8 cellular contexts compared by ENCODE assay signal in the genomic region with DNA sequence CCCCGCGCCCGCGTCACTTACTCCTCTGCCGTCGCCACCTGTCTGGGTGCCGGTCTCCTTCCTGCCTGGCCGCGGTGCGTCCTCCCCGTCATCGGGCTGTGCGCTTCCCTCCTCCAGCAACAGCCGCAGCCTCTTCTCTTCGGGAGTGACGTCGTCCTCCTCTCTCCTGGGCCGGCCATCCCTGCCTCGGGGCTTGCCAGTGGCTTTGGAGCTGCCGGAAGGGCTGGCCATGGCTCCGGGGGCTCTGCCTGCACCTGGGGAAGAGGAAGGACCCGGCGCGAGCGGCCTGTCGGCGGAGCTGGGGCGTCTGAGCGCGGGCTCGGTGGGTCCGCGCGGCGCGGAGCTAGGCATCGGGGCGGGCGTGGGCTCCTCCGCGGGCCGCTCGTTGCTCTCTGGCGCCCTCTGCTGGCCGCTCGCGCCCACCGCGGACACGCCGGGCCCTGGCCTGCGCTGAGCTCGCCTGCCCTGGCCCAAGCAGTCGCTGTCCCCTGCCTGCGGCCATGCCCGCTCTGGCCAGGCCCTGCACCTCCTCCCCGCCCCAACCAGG. TPM values are rescaled to one million over a fixed set of nuclear protein-coding genes. Genes with fewer than 3 reads are reported as not detected.
DNase-seq lines count a peak whose midpoint lies in the region; ATAC-seq and TF ChIP-seq lines count a peak whose summit lies in the region.
"Not testable (repeated sequence)": the region's sequence is repeated elsewhere in the genome, so short reads cannot be mapped to it uniquely, and the experiment has no call there.

No MANE protein-coding gene starts in this region.

- H3K4me2 ChIP-seq in IMR-90 (ENCODE audit: low read depth, low read length) (peak overlapping the region; percentile 85), mammary epithelial cell (ENCODE audit: insufficient read depth, low read depth, low read length) (peak overlapping the region; percentile 96), hepatocyte (peak overlapping the region; percentile 99)

- ATAC-seq in IMR-90 (ENCODE audit: low read depth): peak; percentile 99
- ATAC-seq in stimulated activated memory B cell treated with anti-CD40 and anti-IgM and Interleukin-4, amounts not matched to agents 10 μg/mL and 1 μg/mL and 100 μg/mL, for 72 hours: peak; percentile 78

- dilution Hi-C loops in IMR-90 (cut with HindIII; ENCODE audit: low sequenced_read_pairs, unreplicated experiment); mammary epithelial cell (cut with HindIII; ENCODE audit: low sequenced_read_pairs): not testable (repeated sequence)

- H3K9me2 ChIP-seq in hepatocyte (replicated peaks; ENCODE audit: insufficient read depth): not testable (repeated sequence)

- not testable (repeated sequence) for H2BK5ac ChIP-seq in IMR-90 (ENCODE audit: low read depth, low read length, poor library complexity, severe bottlenecking)

- peak; percentile 70 for TF ChIP-seq CTCF in IMR-90 (conservative IDR thresholded peaks at IDR 0.05; ENCODE audit: low read depth, low read length)
- TF ChIP-seq CTCF in mammary epithelial cell (conservative IDR thresholded peaks at IDR 0.05 in 1 of 2, IDR thresholded peaks at IDR 0.05 in 1 of 2; ENCODE audit: extremely low read depth in 1 of 2, insufficient read depth in 1 of 2, low read depth in 1 of 2, low read length in 2 of 2): peak; percentile 32 to 57
- TF ChIP-seq CTCF in hepatocyte (IDR thresholded peaks at IDR 0.05; ENCODE audit: poor library complexity): peak; percentile 54
- TF ChIP-seq CTCF in osteocyte (IDR thresholded peaks at IDR 0.05): peak; percentile 79

- H3K14ac ChIP-seq in IMR-90 (replicated peaks; ENCODE audit: low read depth, low read length): not testable (repeated sequence)

- H2AK5ac ChIP-seq in IMR-90 (ENCODE audit: low read depth, low read length): not testable (repeated sequence)

- H2BK20ac ChIP-seq in IMR-90 (ENCODE audit: low read depth, low read length): not testable (repeated sequence)

- DNase-seq in D341Med (ENCODE audit: low spot score) (peak; percentile 92), IMR-90 (peak; percentile 30), NOMO-1 treated with dmso at 0.1 percent for 144 hours (lab: John Stamatoyannopoulos, UW; ENCODE audit: unreplicated experiment) (peak; percentile 30), mammary epithelial cell (peak; percentile 55), hepatocyte (ENCODE audit: low spot score) (peak; percentile 77), osteocyte (ENCODE audit: extremely low spot score, unreplicated experiment) (peak; percentile 95)
- DNase-seq in activated CD4-positive, alpha-beta T cell treated with anti-CD3 and anti-CD28 coated beads, Interleukin-2, amount 50 U/mL, for 24 hours (ENCODE audit: low read depth in 1 of 2, low spot score in 1 of 2): peak; percentile 52 to 73

- H3K4me3 ChIP-seq in IMR-90 (ENCODE audit: insufficient read depth, low read depth, low read length) (peak overlapping the region; percentile 62), mammary epithelial cell (replicated peaks in 1 of 3; ENCODE audit: insufficient read depth in 1 of 3, low read depth in 2 of 3, low read length in 3 of 3) (peak overlapping the region in 2 of 3 experiments; percentile 47 to 49), hepatocyte (peak overlapping the region; percentile 79)

- peak overlapping the region; percentile 79 for H3K4me3 Mint-ChIP-seq in osteocyte (ENCODE audit: unreplicated experiment)
- H3K4me3 Mint-ChIP-seq in stimulated activated memory B cell treated with anti-CD40 and anti-IgM and Interleukin-4, amounts not matched to agents 10 μg/mL and 1 μg/mL and 100 μg/mL, for 72 hours: peak overlapping the region; percentile 78

- not testable (repeated sequence) for H4K8ac ChIP-seq in IMR-90 (ENCODE audit: low read depth in 2 of 2, low read length in 2 of 2)

- not testable (repeated sequence) for H3K18ac ChIP-seq in IMR-90 (ENCODE audit: low read depth, low read length)

- peaks cover 15% of the 10 kb centered on the region; the same call in 1 of the 2 replicates for H3K27me3 ChIP-seq in IMR-90 (ENCODE audit: control insufficient read depth, insufficient read depth, low read length)
- not testable (repeated sequence) for H3K27me3 ChIP-seq in mammary epithelial cell (ENCODE audit: insufficient read depth, low read length); hepatocyte

- not testable (repeated sequence) for H3K56ac ChIP-seq in IMR-90 (ENCODE audit: extremely low read depth, insufficient read depth, low read length)

- POLR2A ChIA-PET in IMR-90 (lab: Charles Lee; ENCODE audit: unreplicated experiment): not testable (repeated sequence)

- not testable (repeated sequence) for H4K91ac ChIP-seq in IMR-90 (ENCODE audit: insufficient read depth, low read depth, low read length)

- H3K23ac ChIP-seq in IMR-90 (ENCODE audit: low read depth, low read length): not testable (repeated sequence)

- H3K9ac ChIP-seq in IMR-90 (ENCODE audit: low read depth, low read length); mammary epithelial cell (ENCODE audit: insufficient read depth, low read length): not testable (repeated sequence)

- H2BK120ac ChIP-seq in IMR-90 (ENCODE audit: low read depth, low read length): not testable (repeated sequence)

- H3K27ac ChIP-seq in IMR-90 (ENCODE audit: insufficient read depth, low read length); mammary epithelial cell (ENCODE audit: insufficient read depth, low read depth, low read length): not testable (repeated sequence)
- peak overlapping the region; percentile 51 for H3K27ac ChIP-seq in hepatocyte

- H3K36me3 Mint-ChIP-seq in osteocyte (ENCODE audit: unreplicated experiment); stimulated activated memory B cell treated with anti-CD40 and anti-IgM and Interleukin-4, amounts not matched to agents 10 μg/mL and 1 μg/mL and 100 μg/mL, for 72 hours: not testable (repeated sequence)

- not testable (repeated sequence) for H4K5ac ChIP-seq in IMR-90 (ENCODE audit: low read depth, low read length)

- not testable (repeated sequence) for H3K36me3 ChIP-seq in IMR-90 (ENCODE audit: control insufficient read depth, insufficient read depth, low read length); mammary epithelial cell (ENCODE audit: insufficient read depth, low read length); hepatocyte (replicated peaks; ENCODE audit: insufficient read depth, low read depth)

- CTCF ChIA-PET in IMR-90 (lab: Yijun Ruan, JAX): interaction anchor here (0.6 to 0.9 kb wide), 4 partner anchors 10 to 365 kb away, joined by 3 to 5 read pairs (median 3); no protein-coding TSS in a partner anchor
- CTCF ChIA-PET in mammary epithelial cell (lab: Charles Lee; ENCODE audit: low non-redundant PET): interaction anchor here (0.6 to 0.8 kb wide), 4 partner anchors 41 to 317 kb away, joined by 3 to 5 read pairs (median 4); no protein-coding TSS in a partner anchor

- not testable (repeated sequence) for H3K9me3 Mint-ChIP-seq in osteocyte (ENCODE audit: unreplicated experiment); stimulated activated memory B cell treated with anti-CD40 and anti-IgM and Interleukin-4, amounts not matched to agents 10 μg/mL and 1 μg/mL and 100 μg/mL, for 72 hours

- TF ChIP-seq RAD21 in IMR-90 (IDR thresholded peaks at IDR 0.05; ENCODE audit: low read length): peak; percentile 48

- TF ChIP-seq POLR2A in IMR-90 (IDR thresholded peaks at IDR 0.05; ENCODE audit: low read depth, low read length): not testable (repeated sequence)

- H3K4me1 Mint-ChIP-seq in osteocyte (ENCODE audit: unreplicated experiment): not testable (repeated sequence)
- H3K4me1 Mint-ChIP-seq in stimulated activated memory B cell treated with anti-CD40 and anti-IgM and Interleukin-4, amounts not matched to agents 10 μg/mL and 1 μg/mL and 100 μg/mL, for 72 hours: peaks cover 23% of the 10 kb centered on the region

- intact Hi-C loops in IMR-90 (cut with micrococcal nuclease): not testable (repeated sequence)
- intact Hi-C loops in mammary epithelial cell (cut with micrococcal nuclease): loop anchor here (5.0 kb wide), 1 partner anchor 108 kb away; no protein-coding TSS in a partner anchor

- H3K9me1 ChIP-seq in IMR-90 (ENCODE audit: insufficient read depth, low read length): not testable (repeated sequence)

- not testable (repeated sequence) for H2AFZ ChIP-seq in IMR-90 (replicated peaks; ENCODE audit: low read length, poor library complexity)
- peak overlapping the region; percentile 90 for H2AFZ ChIP-seq in mammary epithelial cell (ENCODE audit: low read depth, low read length)
- peak overlapping the region; percentile 96 for H2AFZ ChIP-seq in hepatocyte

- BruUV-seq in IMR-90 (replicated peaks; lab: Mats Ljungman, UMichigan); mammary epithelial cell (replicated peaks; lab: Mats Ljungman, UMichigan): not testable (repeated sequence)

- not testable (repeated sequence) for H2BK15ac ChIP-seq in IMR-90 (ENCODE audit: low read depth, low read length)

- peaks cover 61% of the 10 kb centered on the region for H3K27me3 Mint-ChIP-seq in osteocyte (ENCODE audit: unreplicated experiment)
- peaks cover 81% of the 10 kb centered on the region for H3K27me3 Mint-ChIP-seq in stimulated activated memory B cell treated with anti-CD40 and anti-IgM and Interleukin-4, amounts not matched to agents 10 μg/mL and 1 μg/mL and 100 μg/mL, for 72 hours

- not testable (repeated sequence) for H4K20me1 ChIP-seq in IMR-90 (ENCODE audit: insufficient read depth, low read length); mammary epithelial cell (ENCODE audit: insufficient read depth, low read length); hepatocyte (ENCODE audit: insufficient read depth, poor library complexity, severe bottlenecking)

- H3K4ac ChIP-seq in IMR-90 (ENCODE audit: low read depth, low read length): not testable (repeated sequence)

- not testable (repeated sequence) for H3K9me3 ChIP-seq in IMR-90 (ENCODE audit: control insufficient read depth, insufficient read depth, low read length); mammary epithelial cell (replicated peaks; ENCODE audit: insufficient read depth, low read length); hepatocyte (ENCODE audit: low read depth)

- 0% methylated on average over 8 of the region's 57 CpGs; no CpG with 5 or more reads in 1 of the 2 experiments for WGBS in IMR-90 (ENCODE audit: extremely low coverage in 2 of 2, insufficient read length in 1 of 2), 2 experiments
- 10% methylated on average over 4 of the region's 57 CpGs for WGBS in mammary epithelial cell (ENCODE audit: low coverage, missing lambda C conversion rate)
- 1% methylated on average over 34 of the region's 57 CpGs for WGBS in hepatocyte (ENCODE audit: low lambda C conversion rate, missing lambda C conversion rate)

- H2AK9ac ChIP-seq in IMR-90 (replicated peaks; ENCODE audit: low read depth, low read length, poor library complexity): not testable (repeated sequence)

- H3K4me1 ChIP-seq in IMR-90 (ENCODE audit: control insufficient read depth, insufficient read depth, low read length); mammary epithelial cell (ENCODE audit: insufficient read depth, low read length); hepatocyte (ENCODE audit: insufficient read depth): not testable (repeated sequence)

- not testable (repeated sequence) for H3K79me2 ChIP-seq in mammary epithelial cell (ENCODE audit: insufficient read depth, low read length); hepatocyte

- not testable (repeated sequence) for H3K27ac Mint-ChIP-seq in osteocyte (ENCODE audit: unreplicated experiment)
- peak overlapping the region; percentile 64 for H3K27ac Mint-ChIP-seq in stimulated activated memory B cell treated with anti-CD40 and anti-IgM and Interleukin-4, amounts not matched to agents 10 μg/mL and 1 μg/mL and 100 μg/mL, for 72 hours

- in situ Hi-C loops in IMR-90 (cut with MboI; ENCODE audit: low sequenced_read_pairs); mammary epithelial cell (cut with MboI; ENCODE audit: low sequenced_read_pairs in 2 of 2): not testable (repeated sequence)

- H3K79me1 ChIP-seq in IMR-90 (ENCODE audit: low read depth in 1 of 2, low read length in 2 of 2): not testable (repeated sequence)

RNA-seq across cellular contexts. Expression of gene UNC93B1, which starts 48.4 kb away (rescaled TPM):
- 10.6 and 10.9 TPM in 2 replicates for total RNA-seq in IMR-90 (2012; rRNA removed)
- polyA plus RNA-seq in IMR-90 (2012; rRNA removed): 18.8 and 19.2 TPM in 2 replicates
- 10.1 and 28.4 TPM in 2 replicates for polyA plus RNA-seq in IMR-90 (2012; cell fraction: cytosol; rRNA removed)
- 48.5 and 108 TPM in 2 replicates for polyA plus RNA-seq in IMR-90 (2012; cell fraction: nucleus; rRNA removed; ENCODE audit: low replicate concordance)
- total RNA-seq in mammary epithelial cell: 10 to 100 TPM; 20.7 to 22.0 TPM
- 24.5 TPM for polyA plus RNA-seq in mammary epithelial cell
- polyA minus RNA-seq in mammary epithelial cell: 30.1 TPM
- total RNA-seq in hepatocyte: 22.6 and 23.5 TPM in 2 replicates
- 38.0 and 42.9 TPM in 2 replicates for polyA plus RNA-seq in hepatocyte
- 26.0 and 29.3 TPM in 2 replicates for total RNA-seq in osteocyte

RNA-seq across cellular contexts. Expression of gene ALDH3B1, which starts 54.6 kb away (rescaled TPM):
- 11.8 and 11.9 TPM in 2 replicates for total RNA-seq in IMR-90 (2012; rRNA removed)
- 22.8 and 28.5 TPM in 2 replicates for polyA plus RNA-seq in IMR-90 (2012; rRNA removed)
- polyA plus RNA-seq in IMR-90 (2012; cell fraction: cytosol; rRNA removed): 18.0 and 34.9 TPM in 2 replicates
- 29.6 and 66.4 TPM in 2 replicates for polyA plus RNA-seq in IMR-90 (2012; cell fraction: nucleus; rRNA removed; ENCODE audit: low replicate concordance)
- total RNA-seq in mammary epithelial cell: 10 to 100 TPM; 10.6 to 20.8 TPM
- polyA plus RNA-seq in mammary epithelial cell: 8.7 TPM
- 2.8 TPM for polyA minus RNA-seq in mammary epithelial cell
- total RNA-seq in hepatocyte: 11.7 and 15.4 TPM in 2 replicates
- polyA plus RNA-seq in hepatocyte: 15.7 and 16.9 TPM in 2 replicates
- total RNA-seq in osteocyte: 4.7 and 6.5 TPM in 2 replicates

Comparison
In these comparisons a context has a peak if more than half of its experiments do, and no peak if none do; other contexts are left out.
1. DNase-seq: peak in every context shown above with its lines; median percentile 95 in osteocyte; 92 in D341Med; 77 in hepatocyte; 62 in activated CD4-positive, alpha-beta T cell treated with anti-CD3 and anti-CD28 coated beads, Interleukin-2, amount 50 U/mL, for 24 hours; 55 in mammary epithelial cell; 30 in IMR-90; 30 in NOMO-1 treated with dmso at 0.1 percent for 144 hours.